In genomic region chr14:104754213-104754851, GRCh38 we compare ENCODE assay signal across 2 cellular contexts.
TF ChIP-seq lines count a peak whose summit lies in the region.

No MANE protein-coding gene starts in this region.

TF ChIP-seq in SK-N-SH, 30 proteins besides CTCF, POLR2A, EP300 and RAD21 (continued from another document):
- no peak for TF ChIP-seq IRF3 (IDR thresholded peaks at IDR 0.05; ENCODE audit: low read depth, low read length)
- no peak for TF ChIP-seq ZBTB33 (IDR thresholded peaks at IDR 0.05; ENCODE audit: borderline replicate concordance, low read depth)
- TF ChIP-seq ELF1 (IDR thresholded peaks at IDR 0.05): no peak
- no peak for TF ChIP-seq GATA2 (CRISPR knock-in tag; IDR thresholded peaks at IDR 0.05)
- TF ChIP-seq SMC3 (IDR thresholded peaks at IDR 0.05; ENCODE audit: low read depth, low read length): no peak
- TF ChIP-seq MEF2A (IDR thresholded peaks at IDR 0.05; ENCODE audit: borderline replicate concordance, low read depth): no peak
- no peak for TF ChIP-seq POLR2AphosphoS5 (IDR thresholded peaks at IDR 0.05; ENCODE audit: low read depth, low read length)
- TF ChIP-seq TCF12 (IDR thresholded peaks at IDR 0.05): no peak
TF ChIP-seq in SK-N-SH: peak in this region for 0.

TF ChIP-seq in SK-N-SH treated with all-trans-retinoic acid at 6 μM for 48 hours, 23 proteins besides CTCF, POLR2A, EP300 and RAD21 (continued from another document):
- no peak for TF ChIP-seq TSHZ2 (CRISPR knock-in tag; IDR thresholded peaks at IDR 0.05)
- TF ChIP-seq POU6F1 (CRISPR knock-in tag; IDR thresholded peaks at IDR 0.05; ENCODE audit: borderline replicate concordance, low read depth): no peak
